In the genomic region with DNA sequence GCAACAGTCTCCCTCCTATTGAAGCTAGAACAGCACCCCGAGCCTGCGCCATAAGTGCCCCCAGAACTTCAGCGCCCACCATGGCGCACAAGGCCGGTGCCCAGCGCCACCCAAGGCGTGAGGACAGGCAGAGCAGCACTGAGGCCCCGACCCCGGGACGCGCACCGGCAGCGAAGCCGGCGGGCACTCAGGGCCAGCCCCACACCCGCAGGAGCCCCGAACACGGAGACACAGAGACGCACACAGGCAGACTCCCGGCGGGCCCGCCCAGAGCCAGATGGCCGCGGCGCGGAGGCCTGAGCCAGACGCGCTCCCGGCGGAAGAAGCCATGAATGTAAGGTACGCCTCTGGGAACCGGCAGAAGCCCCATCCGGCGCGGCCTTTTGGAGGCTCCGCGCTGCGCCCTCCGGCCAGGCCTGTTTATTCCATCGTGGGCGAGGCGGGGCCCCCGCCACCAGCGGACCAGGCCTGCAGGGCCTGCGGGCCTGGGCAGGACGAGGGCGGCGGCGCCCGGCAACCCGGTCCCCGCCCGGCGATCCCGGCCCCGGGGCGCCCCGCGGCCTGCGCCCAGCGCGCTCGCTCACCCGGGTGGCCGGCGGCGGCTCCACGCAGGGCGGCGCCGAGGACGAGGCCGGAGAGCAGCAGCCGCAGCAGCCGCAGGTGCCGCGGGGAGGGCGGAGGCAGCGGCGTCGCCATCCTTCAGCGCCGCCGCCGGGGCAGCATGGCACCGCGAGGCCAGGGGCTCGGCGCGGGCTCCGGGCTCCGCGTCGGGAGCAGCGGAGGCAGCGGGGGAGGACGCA, we compare ENCODE assay signal across 8 cellular contexts. TPM values are rescaled to one million over a fixed set of nuclear protein-coding genes. Genes with fewer than 3 reads are reported as not detected.
A peak's percentile ranks its signal among the peaks of the same experiment; 100 is the strongest.
DNase-seq lines count a peak whose midpoint lies in the region; ATAC-seq and TF ChIP-seq lines count a peak whose summit lies in the region.

No MANE protein-coding gene starts in this region.

- H3K4me3 ChIP-seq in SK-N-SH (ENCODE audit: low read depth in 2 of 2, low read length in 1 of 2): peak overlapping the region; percentile 62 to 73
- peak overlapping the region; percentile 42 to 55 for H3K4me3 ChIP-seq in esophagus (ENCODE audit: low read depth in 1 of 2, low read length in 2 of 2)
- H3K4me3 ChIP-seq in neural cell (ENCODE audit: low read length): peak overlapping the region; percentile 98

- H3K27me3 ChIP-seq in SK-N-SH (ENCODE audit: insufficient read depth): 0 out of 2 replicates have a peak, but pooled peaks cover 5% of the 10 kb centered on the region
- peaks cover 0 to 7% of the 10 kb centered on the region in 2 donors for H3K27me3 ChIP-seq in esophagus (ENCODE audit: control insufficient read depth in 1 of 2, insufficient read depth in 2 of 2, low read length in 2 of 2)
- peaks cover 30% of the 10 kb centered on the region for H3K27me3 ChIP-seq in neural cell (ENCODE audit: insufficient read depth, low read depth, low read length)

- H3K4me1 ChIP-seq in SK-N-SH (ENCODE audit: control insufficient read depth in 1 of 2, insufficient read depth in 2 of 2, low read depth in 1 of 2, low read length in 1 of 2): peaks cover 11 to 25% of the 10 kb centered on the region in 2 experiments; a peak in 2 of 4 replicates
- peaks cover 13 to 28% of the 10 kb centered on the region in 2 donors for H3K4me1 ChIP-seq in esophagus (ENCODE audit: control insufficient read depth in 2 of 2, insufficient read depth in 2 of 2, low read length in 1 of 2)

- H3K79me2 ChIP-seq in SK-N-SH (ENCODE audit: insufficient read depth) (no peaks in the 10 kb centered on the region), neural cell (replicated peaks; ENCODE audit: insufficient read depth, low read length) (peaks cover 20% of the 10 kb centered on the region)

- POLR2A ChIA-PET in SK-N-SH (lab: Yijun Ruan, JAX): interaction anchor here (0.6 kb wide), 1 partner anchor 208 kb away, joined by 3 read pairs; no protein-coding TSS in a partner anchor

- peaks cover 0 to 4% of the 10 kb centered on the region in 2 experiments for H3K36me3 ChIP-seq in SK-N-SH (replicated peaks in 1 of 2; ENCODE audit: control insufficient read depth in 1 of 2, insufficient read depth in 2 of 2, low read length in 1 of 2)
- H3K36me3 ChIP-seq in esophagus (ENCODE audit: control insufficient read depth in 2 of 2, insufficient read depth in 2 of 2, low read length in 1 of 2): peaks cover 0 to 2% of the 10 kb centered on the region in 2 donors
- no peaks in the 10 kb centered on the region for H3K36me3 ChIP-seq in neural cell (ENCODE audit: insufficient read depth, low read length)

- TF ChIP-seq CTCF in SK-N-SH (IDR thresholded peaks at IDR 0.05): no peak
- no peak for TF ChIP-seq CTCF in neural cell (IDR thresholded peaks at IDR 0.05; ENCODE audit: poor library complexity, severe bottlenecking)

- H3K4me2 ChIP-seq in SK-N-SH (peak overlapping the region; percentile 96), neural cell (ENCODE audit: low read length) (peak overlapping the region; percentile 94)

- no peak for TF ChIP-seq EP300 in SK-N-SH (IDR thresholded peaks at IDR 0.05; ENCODE audit: borderline replicate concordance in 1 of 2, low read depth in 1 of 2, low read length in 1 of 2)
- TF ChIP-seq EP300 in neural cell (conservative IDR thresholded peaks at IDR 0.05; ENCODE audit: poor library complexity, severe bottlenecking): no peak

- H3K9me2 ChIP-seq in SK-N-SH (no peaks in the 10 kb centered on the region), neural cell (ENCODE audit: insufficient read depth, low read length) (no peaks in the 10 kb centered on the region)

- CTCF ChIA-PET in SK-N-SH (lab: Yijun Ruan, JAX): interaction anchor here (0.7 to 19.8 kb wide), 16 partner anchors 10 to 258 kb away, joined by 3 to 803 read pairs (median 4); partner anchors contain the start of genes ABCA2, C8G, FBXW5 and FUT7

- DNase-seq in NCI-H82 (lab: John Stamatoyannopoulos, UW) (peak; percentile 73), NCI-H82 treated with DMSO at 0.1 percent for 48 hours (lab: John Stamatoyannopoulos, UW; ENCODE audit: unreplicated experiment) (no peak), SK-N-SH (peak; percentile 81), HT-29 (ENCODE audit: low spot score) (no peak), NOMO-1 treated with DMSO at 0.1 percent for 48 hours (lab: John Stamatoyannopoulos, UW; ENCODE audit: unreplicated experiment) (no peak)

- peak overlapping the region; percentile 84; the same call in 1 of the 2 replicates for H2AFZ ChIP-seq in SK-N-SH (ENCODE audit: low read depth)
- H2AFZ ChIP-seq in neural cell (ENCODE audit: low read depth, low read length): peak overlapping the region; percentile 92

- ATAC-seq in HG03520 (IDR thresholded peaks at IDR 0.05; ENCODE audit: unreplicated experiment): no peak

- no peak for TF ChIP-seq RAD21 in SK-N-SH (IDR thresholded peaks at IDR 0.05; ENCODE audit: low read length)
- TF ChIP-seq RAD21 in neural cell (conservative IDR thresholded peaks at IDR 0.05): no peak

- H3K9ac ChIP-seq in SK-N-SH (peak overlapping the region; percentile 41), neural cell (ENCODE audit: low read length) (peak overlapping the region; percentile 93)

- H4K20me1 ChIP-seq in SK-N-SH (ENCODE audit: insufficient read depth) (peaks cover 26% of the 10 kb centered on the region), neural cell (ENCODE audit: insufficient read depth) (peaks cover 13% of the 10 kb centered on the region)

- H3K9me3 ChIP-seq in SK-N-SH: no peaks in the 10 kb centered on the region
- H3K9me3 ChIP-seq in esophagus (ENCODE audit: control insufficient read depth in 2 of 2, insufficient read depth in 1 of 2, low read depth in 1 of 2, low read length in 1 of 2): peaks cover 0 to 2% of the 10 kb centered on the region in 2 donors
- H3K9me3 ChIP-seq in neural cell (ENCODE audit: low read length): no peaks in the 10 kb centered on the region

- H3F3A ChIP-seq in SK-N-SH (replicated peaks; ENCODE audit: insufficient read depth) (peaks cover 3% of the 10 kb centered on the region), neural cell (ENCODE audit: insufficient read depth, low read length, poor library complexity, severe bottlenecking) (no peaks in the 10 kb centered on the region)

- H3K27ac ChIP-seq in SK-N-SH (ENCODE audit: low read depth in 2 of 2, low read length in 1 of 2) (peak overlapping the region in 1 of 2 experiments; percentile 78; a peak in 2 of 4 replicates), esophagus (ENCODE audit: low read depth in 2 of 2, low read length in 1 of 2) (peak overlapping the region; percentile 9 to 79), neural cell (ENCODE audit: low read length) (peak overlapping the region; percentile 93)

- WGBS in SK-N-SH (ENCODE audit: low lambda C conversion rate): 0% methylated on average over 19 of the region's 97 CpGs
- 2 to 5% methylated on average over 74 to 97 of the region's 97 CpGs for WGBS in esophagus, 2 donors

TF ChIP-seq in SK-N-SH, 30 proteins besides CTCF, POLR2A, EP300 and RAD21 (continues in another document):
- TF ChIP-seq FOXM1 (IDR thresholded peaks at IDR 0.05; ENCODE audit: low read depth) (no peak), MXI1 (IDR thresholded peaks at IDR 0.05; ENCODE audit: low read depth, low read length) (no peak), FOSL2 (IDR thresholded peaks at IDR 0.05; ENCODE audit: borderline replicate concordance, low read depth) (no peak), CHD2 (IDR thresholded peaks at IDR 0.05; ENCODE audit: low read length, partially characterized antibody) (no peak), EZH2phosphoT487 (IDR thresholded peaks at IDR 0.05; ENCODE audit: borderline replicate concordance, low read depth) (no peak)

TF ChIP-seq in neural cell, 6 proteins besides CTCF, POLR2A, EP300 and RAD21 (continues in another document):
- TF ChIP-seq EZH2 (IDR thresholded peaks at IDR 0.05; ENCODE audit: borderline replicate concordance, insufficient read depth, low read length, poor library complexity, severe bottlenecking): no peak

RNA-seq across cellular contexts. Expression of gene NPDC1, which starts 0.5 kb away (rescaled TPM):
- polyA plus RNA-seq in SK-N-SH (2012; rRNA removed) (47.4 and 48.1 TPM in 2 replicates), esophagus (10 to 100 TPM; 33.1 to 44.3 TPM), neural cell (161 and 162 TPM in 2 replicates)
- polyA plus RNA-seq in SK-N-SH (2012; cell fraction: cytosol; rRNA removed): 17.2 and 29.3 TPM in 2 replicates
- polyA plus RNA-seq in SK-N-SH (2012; cell fraction: nucleus; rRNA removed): 364 and 553 TPM in 2 replicates
- polyA minus RNA-seq in neural cell: 25.6 and 31.7 TPM in 2 replicates
- total RNA-seq in HT-29 (2014; rRNA removed; shearing (Covaris generic)): 59.9 and 84.3 TPM in 2 replicates

RNA-seq across cellular contexts. Expression of gene ENTPD2, which starts 8.4 kb away (rescaled TPM):
- polyA plus RNA-seq in SK-N-SH (2012; rRNA removed) (not detected in 2 replicates), esophagus (1 to 10 TPM; 1.5 to 1.6 TPM), neural cell (not detected in 2 replicates)
- not detected in 2 replicates for polyA plus RNA-seq in SK-N-SH (2012; cell fraction: cytosol; rRNA removed)
- polyA plus RNA-seq in SK-N-SH (2012; cell fraction: nucleus; rRNA removed): 0.02 TPM in 1 of 2 replicates, not detected in the other
- not detected in 2 replicates for polyA minus RNA-seq in neural cell
- total RNA-seq in HT-29 (2014; rRNA removed; shearing (Covaris generic)): 2.5 and 2.7 TPM in 2 replicates

RNA-seq across cellular contexts. Expression of gene FUT7, which starts 13.6 kb away (rescaled TPM):
- polyA plus RNA-seq in SK-N-SH (2012; rRNA removed): not detected in 2 replicates
- polyA plus RNA-seq in SK-N-SH (2012; cell fraction: cytosol; rRNA removed): not detected in 2 replicates
- polyA plus RNA-seq in SK-N-SH (2012; cell fraction: nucleus; rRNA removed): 0.01 and 0.02 TPM in 2 replicates
- under 1 TPM; 0.08 to 0.39 TPM for polyA plus RNA-seq in esophagus
- polyA plus RNA-seq in neural cell: 0.56 and 0.69 TPM in 2 replicates
- polyA minus RNA-seq in neural cell: not detected in 2 replicates
- 0.36 and 0.42 TPM in 2 replicates for total RNA-seq in HT-29 (2014; rRNA removed; shearing (Covaris generic))

RNA-seq across cellular contexts. Expression of gene ABCA2, which starts 17.5 kb away (rescaled TPM):
- polyA plus RNA-seq in SK-N-SH (2012; rRNA removed): 26.0 and 34.7 TPM in 2 replicates
- 9.4 and 18.2 TPM in 2 replicates for polyA plus RNA-seq in SK-N-SH (2012; cell fraction: cytosol; rRNA removed)
- polyA plus RNA-seq in SK-N-SH (2012; cell fraction: nucleus; rRNA removed): 144 and 152 TPM in 2 replicates
- 10 to 100 TPM in 1 of 2 donors, 1 to 10 TPM in 1; 7.7 to 14.7 TPM for polyA plus RNA-seq in esophagus
- polyA plus RNA-seq in neural cell: 30.6 and 52.0 TPM in 2 replicates
- 24.3 and 32.9 TPM in 2 replicates for polyA minus RNA-seq in neural cell
- 92.6 and 99.9 TPM in 2 replicates for total RNA-seq in HT-29 (2014; rRNA removed; shearing (Covaris generic))

RNA-seq across cellular contexts. Expression of gene SAPCD2, which starts 24.9 kb away (rescaled TPM):
- 4.6 and 6.0 TPM in 2 replicates for polyA plus RNA-seq in SK-N-SH (2012; rRNA removed)
- 2.1 and 5.0 TPM in 2 replicates for polyA plus RNA-seq in SK-N-SH (2012; cell fraction: cytosol; rRNA removed)
- polyA plus RNA-seq in SK-N-SH (2012; cell fraction: nucleus; rRNA removed): 6.3 and 7.3 TPM in 2 replicates
- 1 to 10 TPM; 7.5 to 9.0 TPM for polyA plus RNA-seq in esophagus
- polyA plus RNA-seq in neural cell: 0.22 and 0.96 TPM in 2 replicates
- 0.97 and 1.0 TPM in 2 replicates for polyA minus RNA-seq in neural cell
- total RNA-seq in HT-29 (2014; rRNA removed; shearing (Covaris generic)): 217 and 239 TPM in 2 replicates

Comparison
In these comparisons a context has a peak if more than half of its experiments do, and no peak if none do; other contexts are left out.
1. DNase-seq: peak in NCI-H82 (single experiment) and SK-N-SH (single experiment); none in NCI-H82 treated with DMSO at 0.1 percent for 48 hours (single experiment), HT-29 (single experiment) and NOMO-1 treated with DMSO at 0.1 percent for 48 hours (single experiment).
2. Peak in every context shown above with its lines, with median percentiles within 50 percentile points of each other: H3K4me3 ChIP-seq.